Comparison of ENCODE assay signal across 20 cellular contexts in genomic region chr4:41471672-41472071, GRCh38.
DNase-seq lines count a peak whose midpoint lies in the region; ATAC-seq and TF ChIP-seq lines count a peak whose summit lies in the region.
"Had no signal": no experiment of that assay in that cellular context is flagged by ENCODE, and none has a peak within 500 bp of the region (broad histone marks: within the 10 kb centered on the region; RNA-seq: fewer than 3 reads in every experiment).

No MANE protein-coding gene starts in this region.

- H3K36me3 Mint-ChIP-seq in activated CD8-positive, alpha-beta T cell treated with anti-CD3 and anti-CD28 coated beads for 36 hours (ENCODE audit: low read depth): no peaks in the 10 kb centered on the region
- H3K36me3 Mint-ChIP-seq: CD8-positive, alpha-beta T cell had no signal

- intact Hi-C loops in left lung (cut with DNase I) (no loop called here), thyroid gland (cut with DNase I) (no loop called here)
- intact Hi-C loops in activated CD8-positive, alpha-beta T cell treated with anti-CD3 and anti-CD28 coated beads for 36 hours (cut with micrococcal nuclease): no loop called here

- no peak for TF ChIP-seq CTCF in RWPE2 (IDR thresholded peaks at IDR 0.05; ENCODE audit: poor library complexity, severe bottlenecking)
- TF ChIP-seq CTCF in left lung (IDR thresholded peaks at IDR 0.05): no peak
- TF ChIP-seq CTCF in thyroid gland (IDR thresholded peaks at IDR 0.05): no peak
- no peak for TF ChIP-seq CTCF in activated CD8-positive, alpha-beta T cell treated with anti-CD3 and anti-CD28 coated beads for 36 hours (IDR thresholded peaks at IDR 0.05)

- H3K27me3 ChIP-seq in RWPE2 (ENCODE audit: insufficient read depth, poor library complexity, severe bottlenecking) (no peaks in the 10 kb centered on the region), left lung (no peaks in the 10 kb centered on the region), thyroid gland (no peaks in the 10 kb centered on the region)
- H3K27me3 ChIP-seq: BE2C, MG63 had no signal

- no peaks in the 10 kb centered on the region for H3K27me3 Mint-ChIP-seq in activated CD8-positive, alpha-beta T cell treated with anti-CD3 and anti-CD28 coated beads for 36 hours

- H3K4me1 ChIP-seq in RWPE2 (ENCODE audit: insufficient read depth, poor library complexity, severe bottlenecking): peaks cover 26% of the 10 kb centered on the region
- peaks cover 0 to 4% of the 10 kb centered on the region in 2 donors for H3K4me1 ChIP-seq in left lung
- H3K4me1 ChIP-seq in thyroid gland: peaks cover 52 to 69% of the 10 kb centered on the region in 2 donors

- H3K27ac Mint-ChIP-seq in activated CD8-positive, alpha-beta T cell treated with anti-CD3 and anti-CD28 coated beads for 36 hours: no peak overlapping the region
- H3K27ac Mint-ChIP-seq: CD8-positive, alpha-beta T cell had no signal

- DNase-seq in NCI-H2029 (lab: John Stamatoyannopoulos, UW) (peak; percentile 20), NCI-H2029 treated with DMSO at 0.1 percent for 48 hours (lab: John Stamatoyannopoulos, UW) (no peak), RWPE2 (ENCODE audit: low spot score) (no peak), left lung (no peak), thyroid gland (no peak)
- no peak for DNase-seq in stimulated activated CD4-positive, alpha-beta T cell treated with anti-CD3 and anti-CD28 coated beads, Interleukin-2, amount 100 ng/mL, for 24 hours
- no peak for DNase-seq in activated CD8-positive, alpha-beta T cell treated with anti-CD3 and anti-CD28 coated beads for 36 hours
- DNase-seq in stimulated activated CD4-positive, alpha-beta T cell treated with anti-CD3 and anti-CD28 coated beads, Interleukin-4, amount 100 ng/mL, for 4 hours: no peak
- DNase-seq: BE2C; CD8-positive, alpha-beta T cell; DMS79 treated with DMSO at 0.1 percent for 48 hours; GM23248; MG63; NCI-H1092; NCI-H2107; NCI-H2227 treated with DMSO at 0.1 percent for 48 hours; NCI-H526; SIG-M5 had no signal

- H3K4me3 ChIP-seq in RWPE2 (ENCODE audit: severe bottlenecking) (no peak overlapping the region), left lung (no peak overlapping the region), thyroid gland (replicated peaks in 1 of 3) (no peak overlapping the region)
- H3K4me3 ChIP-seq: GM23248, MG63 had no signal

- H3K27ac ChIP-seq in RWPE2 (ENCODE audit: poor library complexity, severe bottlenecking) (peak overlapping the region; percentile 7), left lung (no peak overlapping the region), thyroid gland (peak overlapping the region; percentile 64 to 83 (median 73))
- H3K27ac ChIP-seq: 22Rv1, GM23248, KMS-11 had no signal

- CTCF ChIA-PET in activated CD8-positive, alpha-beta T cell treated with anti-CD3 and anti-CD28 coated beads for 36 hours (lab: Charles Lee): no interaction called here

- WGBS in thyroid gland, 2 donors: 22 to 23% methylated on average over 2 of the region's 2 CpGs

- no peaks in the 10 kb centered on the region for H3K9me3 Mint-ChIP-seq in activated CD8-positive, alpha-beta T cell treated with anti-CD3 and anti-CD28 coated beads for 36 hours
- H3K9me3 Mint-ChIP-seq: CD8-positive, alpha-beta T cell had no signal

- H3K9me3 ChIP-seq in RWPE2 (ENCODE audit: severe bottlenecking) (no peaks in the 10 kb centered on the region), left lung (no peaks in the 10 kb centered on the region), thyroid gland (no peaks in the 10 kb centered on the region)
- H3K9me3 ChIP-seq: BE2C, MG63 had no signal

- no peak for TF ChIP-seq POLR2A in thyroid gland (IDR thresholded peaks at IDR 0.05)

- H3K36me3 ChIP-seq in RWPE2 (ENCODE audit: low read depth) (peaks cover 12% of the 10 kb centered on the region), left lung (no peaks in the 10 kb centered on the region), thyroid gland (no peaks in the 10 kb centered on the region)
- H3K36me3 ChIP-seq: MG63 had no signal

- no peak overlapping the region for H3K4me3 Mint-ChIP-seq in activated CD8-positive, alpha-beta T cell treated with anti-CD3 and anti-CD28 coated beads for 36 hours
- H3K4me3 Mint-ChIP-seq: CD8-positive, alpha-beta T cell had no signal

- ATAC-seq in RWPE2 (ENCODE audit: low read depth): no peak
- ATAC-seq in left lung: peak; percentile 81
- ATAC-seq in activated CD8-positive, alpha-beta T cell treated with anti-CD3 and anti-CD28 coated beads for 36 hours: no peak
- ATAC-seq: CD8-positive, alpha-beta T cell had no signal

- no peaks in the 10 kb centered on the region for H3K4me1 Mint-ChIP-seq in activated CD8-positive, alpha-beta T cell treated with anti-CD3 and anti-CD28 coated beads for 36 hours (ENCODE audit: low read depth)

- POLR2A ChIA-PET in activated CD8-positive, alpha-beta T cell treated with anti-CD3 and anti-CD28 coated beads for 36 hours (lab: Charles Lee): no interaction called here

Comparison
In these comparisons a context has a peak if more than half of its experiments do, and no peak if none do; other contexts are left out.
1. H3K27ac ChIP-seq: peak in RWPE2 (single experiment) and thyroid gland (3 of 3); none in left lung (0 of 2).